Comparison of ENCODE assay signal across 33 cellular contexts in the genomic region with DNA sequence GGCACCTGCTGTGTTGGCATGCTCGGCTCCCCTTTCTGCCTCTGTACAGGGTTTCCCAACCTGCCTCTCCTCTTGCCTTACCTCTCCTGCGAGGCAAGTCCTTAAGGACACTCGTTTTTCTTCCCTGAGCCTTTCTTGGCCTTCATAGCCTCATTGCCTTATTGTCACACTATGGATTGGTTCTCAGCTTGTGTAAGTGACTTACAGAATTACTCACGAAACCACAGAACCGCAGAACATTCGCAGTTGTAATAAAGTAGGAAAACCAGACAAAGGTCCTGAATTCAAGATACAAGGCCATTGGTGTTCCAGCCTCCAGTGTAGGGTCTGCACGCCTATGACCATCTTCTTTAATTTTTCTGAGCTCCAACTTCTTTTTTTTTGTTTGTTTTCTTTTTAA.
"Had no signal": no experiment of that assay in that cellular context is flagged by ENCODE, and none has a peak within 500 bp of the region (broad histone marks: within the 10 kb centered on the region; RNA-seq: fewer than 3 reads in every experiment).

No MANE protein-coding gene starts in this region.

- H3K4me3 Mint-ChIP-seq: activated B cell treated with CpG ODN at 0.5 μM for 24 hours; activated CD4-positive, alpha-beta memory T cell treated with anti-CD3 and anti-CD28 coated beads for 36 hours; activated naive CD4-positive, alpha-beta T cell treated with anti-CD3 and anti-CD28 coated beads, Interleukin-2, amount 50 U/mL, for 24 hours; activated naive CD8-positive, alpha-beta T cell treated with anti-CD3 and anti-CD28 coated beads, Interleukin-2, amount 10 ng/mL, durations not matched to agents 7 days and 5 days; central memory CD8-positive, alpha-beta T cell; T-helper 1 cell treated with Interleukin-12 subunit alpha and Interleukin-12 subunit beta and Interleukin-4 antibody, amounts not matched to agents 30 μg/mL and 1 μg/mL, for 36 hours; T-helper 2 cell treated with Interferon-gamma antibody and Interleukin-4, amounts not matched to agents 5 μg/mL and 100 μg/mL, for 36 hours had no signal

- H3K4me1 Mint-ChIP-seq: activated B cell treated with CpG ODN at 0.5 μM for 24 hours; activated naive CD4-positive, alpha-beta T cell treated with anti-CD3 and anti-CD28 coated beads, Interleukin-2, amount 50 U/mL, for 24 hours; activated naive CD8-positive, alpha-beta T cell treated with anti-CD3 and anti-CD28 coated beads, Interleukin-2, amount 10 ng/mL, durations not matched to agents 7 days and 5 days; central memory CD8-positive, alpha-beta T cell had no signal

- H3K27ac Mint-ChIP-seq: activated B cell treated with CpG ODN at 0.5 μM for 24 hours; activated CD4-positive, alpha-beta memory T cell treated with anti-CD3 and anti-CD28 coated beads for 36 hours; activated naive CD4-positive, alpha-beta T cell treated with anti-CD3 and anti-CD28 coated beads, Interleukin-2, amount 50 U/mL, for 24 hours; activated naive CD8-positive, alpha-beta T cell treated with anti-CD3 and anti-CD28 coated beads, Interleukin-2, amount 10 ng/mL, durations not matched to agents 7 days and 5 days; T-helper 1 cell treated with Interleukin-12 subunit alpha and Interleukin-12 subunit beta and Interleukin-4 antibody, amounts not matched to agents 30 μg/mL and 1 μg/mL, for 36 hours; T-helper 2 cell treated with Interferon-gamma antibody and Interleukin-4, amounts not matched to agents 5 μg/mL and 100 μg/mL, for 36 hours had no signal

- H3K9me3 Mint-ChIP-seq: activated CD4-positive, alpha-beta memory T cell treated with anti-CD3 and anti-CD28 coated beads for 36 hours; activated naive CD4-positive, alpha-beta T cell treated with anti-CD3 and anti-CD28 coated beads, Interleukin-2, amount 50 U/mL, for 24 hours; activated naive CD8-positive, alpha-beta T cell treated with anti-CD3 and anti-CD28 coated beads, Interleukin-2, amount 10 ng/mL, durations not matched to agents 7 days and 5 days; T-helper 1 cell treated with Interleukin-12 subunit alpha and Interleukin-12 subunit beta and Interleukin-4 antibody, amounts not matched to agents 30 μg/mL and 1 μg/mL, for 36 hours; T-helper 2 cell treated with Interferon-gamma antibody and Interleukin-4, amounts not matched to agents 5 μg/mL and 100 μg/mL, for 36 hours had no signal

- FAIRE-seq: K562 had no signal

- H3K36me3 Mint-ChIP-seq: activated CD4-positive, alpha-beta memory T cell treated with anti-CD3 and anti-CD28 coated beads for 36 hours; activated naive CD4-positive, alpha-beta T cell treated with anti-CD3 and anti-CD28 coated beads, Interleukin-2, amount 50 U/mL, for 24 hours; activated naive CD8-positive, alpha-beta T cell treated with anti-CD3 and anti-CD28 coated beads, Interleukin-2, amount 10 ng/mL, durations not matched to agents 7 days and 5 days had no signal

- H3K27me3 Mint-ChIP-seq: activated B cell treated with CpG ODN at 0.5 μM for 24 hours; activated CD4-positive, alpha-beta memory T cell treated with anti-CD3 and anti-CD28 coated beads for 36 hours; central memory CD8-positive, alpha-beta T cell had no signal

- H3K9me3 ChIP-seq: ascending aorta, colonic mucosa, SJCRH30 had no signal

- H3K4me3 ChIP-seq: ascending aorta, cardiac muscle cell, colonic mucosa, K562, SJCRH30, SK-N-MC had no signal

- H3K27ac ChIP-seq: ascending aorta, cardiac muscle cell, colonic mucosa, SJCRH30, SK-N-MC, VCaP had no signal

- H3K36me3 ChIP-seq: ascending aorta, cardiac muscle cell, colonic mucosa, SJCRH30 had no signal

- DNase-seq: activated B cell treated with CpG ODN at 0.5 μM for 24 hours; activated CD4-positive, alpha-beta memory T cell treated with anti-CD3 and anti-CD28 coated beads for 36 hours; activated CD4-positive, alpha-beta T cell treated with anti-CD3 and anti-CD28 coated beads for 4 hours; activated CD4-positive, alpha-beta T cell treated with anti-CD3 and anti-CD28 coated beads, Interleukin-2, amount 50 U/mL, for 1 hour; activated CD4-positive, CD25-positive, alpha-beta regulatory T cell treated with anti-CD3 and anti-CD28 coated beads, Interleukin-2, amount 50 U/mL, for 72 hours; activated CD8-positive, alpha-beta memory T cell treated with anti-CD3 and anti-CD28 coated beads, Interleukin-2, amount 50 U/mL, for 4 hours; activated gamma-delta T cell; activated naive CD4-positive, alpha-beta T cell treated with Interleukin-2 at 50 U/mL for 16 hours; activated naive CD8-positive, alpha-beta T cell treated with anti-CD3 and anti-CD28 coated beads, Interleukin-2, amount 10 ng/mL, durations not matched to agents 7 days and 5 days; activated T-cell treated with anti-CD3 and anti-CD28 coated beads for 4 hours; activated T-cell treated with anti-CD3 and anti-CD28 coated beads, Interleukin-2, amount 50 U/mL, for 48 hours; amygdala; colonic mucosa; NCI-H1436; NCI-H1694; NCI-H1930; NCI-H2081 treated with DMSO at 0.1 percent for 48 hours; NCI-H226; NCI-H446 treated with DMSO at 0.1 percent for 48 hours; NCI-H524; NCI-H69; NCI-H82; SHP77; SJCRH30 had no signal

- H3K27me3 ChIP-seq: ascending aorta, cardiac muscle cell, colonic mucosa, SJCRH30 had no signal

- ATAC-seq: K562 had no signal

- H3K4me1 ChIP-seq: ascending aorta, colonic mucosa, SJCRH30 had no signal
